ENCODE assay signal across 18 cellular contexts in the genomic region with DNA sequence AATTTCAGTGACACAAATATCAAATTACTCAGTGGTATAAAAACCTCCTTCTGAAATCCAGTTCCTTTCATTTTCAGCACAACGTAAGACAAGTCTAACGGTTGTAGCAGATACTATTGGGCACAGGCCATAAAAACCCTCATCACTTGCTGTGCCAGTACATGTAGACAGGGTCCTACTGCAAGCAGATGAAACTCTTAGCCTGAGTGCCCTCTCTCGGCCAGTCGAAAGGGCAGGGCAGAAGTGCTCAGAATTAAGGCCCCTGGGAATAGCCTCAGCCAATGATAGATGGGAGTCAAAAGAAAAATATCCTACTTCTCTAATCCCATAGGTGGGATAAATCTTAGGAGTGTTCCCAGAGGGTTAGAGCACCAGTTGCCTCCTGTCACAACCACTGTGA.
DNase-seq lines count a peak whose midpoint lies in the region; ATAC-seq and TF ChIP-seq lines count a peak whose summit lies in the region.
"Had no signal": no experiment of that assay in that cellular context is flagged by ENCODE, and none has a peak within 500 bp of the region (broad histone marks: within the 10 kb centered on the region; RNA-seq: fewer than 3 reads in every experiment).

No MANE protein-coding gene starts in this region.

- H3K36me3 Mint-ChIP-seq in activated T-cell treated with anti-CD3 and anti-CD28 coated beads, Interleukin-2, amount 50 U/mL, for 4 hours (ENCODE audit: insufficient read depth), result no peaks in the 10 kb centered on the region

- ATAC-seq in left ventricle myocardium superior (peak; percentile 42), heart left ventricle (no peak)
- ATAC-seq in activated T-cell treated with anti-CD3 and anti-CD28 coated beads, Interleukin-2, amount 50 U/mL, for 4 hours, result no peak

- no peak overlapping the region for H3K27ac ChIP-seq in heart left ventricle
- H3K27ac ChIP-seq: A549, C4-2B had no signal

- 58 to 72% (median 59%) methylated on average over 4 of the region's 4 CpGs for WGBS in heart left ventricle, 4 donors

- TF ChIP-seq POLR2A in heart left ventricle (IDR thresholded peaks at IDR 0.05), result no peak

- H3K9me3 Mint-ChIP-seq in activated T-cell treated with anti-CD3 and anti-CD28 coated beads, Interleukin-2, amount 50 U/mL, for 4 hours, result peaks cover 1% of the 10 kb centered on the region

- H3K4me1 Mint-ChIP-seq in activated T-cell treated with anti-CD3 and anti-CD28 coated beads, Interleukin-2, amount 50 U/mL, for 4 hours (ENCODE audit: low read depth), result no peaks in the 10 kb centered on the region

- TF ChIP-seq CTCF in heart left ventricle (IDR thresholded peaks at IDR 0.05) (no peak), fibroblast of villous mesenchyme (IDR thresholded peaks at IDR 0.05; ENCODE audit: insufficient read depth, low read depth, low read length) (peak; percentile 43), BE2C (IDR thresholded peaks at IDR 0.05; ENCODE audit: low read depth, low read length) (no peak)

- intact Hi-C loops in left ventricle myocardium superior (cut with micrococcal nuclease), result no loop called here
- intact Hi-C loops in heart left ventricle (cut with DNase I), result no loop called here

- peaks cover 0 to 12% (median 3%) of the 10 kb centered on the region in 12 donors for H3K9me3 ChIP-seq in heart left ventricle
- peaks cover 6% of the 10 kb centered on the region; the same call in 1 of the 2 replicates for H3K9me3 ChIP-seq in BE2C
- H3K9me3 ChIP-seq: A549 had no signal

- no peak overlapping the region for H3K4me3 Mint-ChIP-seq in activated T-cell treated with anti-CD3 and anti-CD28 coated beads, Interleukin-2, amount 50 U/mL, for 4 hours

- H3K36me3 ChIP-seq in heart left ventricle (no peaks in the 10 kb centered on the region), BE2C (no peaks in the 10 kb centered on the region)

- H3K4me3 ChIP-seq in heart left ventricle (no peak overlapping the region), fibroblast of villous mesenchyme (ENCODE audit: low read depth, low read length) (no peak overlapping the region), BE2C (ENCODE audit: low read depth, low read length) (no peak overlapping the region)
- H3K4me3 ChIP-seq: A549 had no signal

- DNase-seq in left ventricle myocardium superior, result no peak
- no peak for DNase-seq in heart left ventricle
- peak; percentile 41 for DNase-seq in SK-MEL-5 (ENCODE audit: low read depth, low spot score)
- peak; percentile 53 for DNase-seq in fibroblast of villous mesenchyme (ENCODE audit: low read depth)
- DNase-seq in activated effector memory CD4-positive, alpha-beta T cell treated with Interleukin-2 at 50 U/mL for 16 hours, result no peak
- no peak for DNase-seq in BE2C
- no peak for DNase-seq in HPDE6-E6E7 (ENCODE audit: extremely low spot score)
- DNase-seq in activated T-cell treated with anti-CD3 and anti-CD28 coated beads, Interleukin-2, amount 50 U/mL, for 4 hours, result no peak
- DNase-seq: DMS 273 treated with DMSO at 0.1 percent for 48 hours, GDM1, IMR-90, NCI-H1105 treated with DMSO at 0.1 percent for 48 hours, NCI-H187, NCI-H446, NCI-H748 treated with DMSO at 0.1 percent for 48 hours, SHP77 treated with DMSO at 0.1 percent for 48 hours had no signal

- peaks cover 5% of the 10 kb centered on the region for H3K27me3 Mint-ChIP-seq in activated T-cell treated with anti-CD3 and anti-CD28 coated beads, Interleukin-2, amount 50 U/mL, for 4 hours (ENCODE audit: low read depth)

- in situ Hi-C loops in SK-MEL-5 (cut with HindIII; ENCODE audit: low pct_unique_long_range_greater_than_20kb, low sequenced_read_pairs), result no loop called here

- H3K4me1 ChIP-seq in heart left ventricle, result no peaks in the 10 kb centered on the region
- no peaks in the 10 kb centered on the region for H3K4me1 ChIP-seq in BE2C
- H3K4me1 ChIP-seq: A549 had no signal

- H3K27me3 ChIP-seq in heart left ventricle, result peaks cover 0 to 5% (median 0%) of the 10 kb centered on the region in 9 donors
- no peaks in the 10 kb centered on the region for H3K27me3 ChIP-seq in BE2C

Comparison
In these comparisons a context has a peak if more than half of its experiments do, and no peak if none do; other contexts are left out.
1. DNase-seq: peak in SK-MEL-5 (single experiment) and fibroblast of villous mesenchyme (single experiment); none in left ventricle myocardium superior (single experiment), heart left ventricle (0 of 5), activated effector memory CD4-positive, alpha-beta T cell treated with Interleukin-2 at 50 U/mL for 16 hours (single experiment), BE2C (single experiment), HPDE6-E6E7 (single experiment) and activated T-cell treated with anti-CD3 and anti-CD28 coated beads, Interleukin-2, amount 50 U/mL, for 4 hours (single experiment).